Comparison of ENCODE assay signal across 4 cellular contexts in genomic region chr12:120617193-120617592, GRCh38. TPM values are rescaled to one million over a fixed set of nuclear protein-coding genes. Genes with fewer than 3 reads are reported as not detected.
"Had no signal": no experiment of that assay in that cellular context is flagged by ENCODE, and none has a peak within 500 bp of the region (broad histone marks: within the 10 kb centered on the region; RNA-seq: fewer than 3 reads in every experiment).

No MANE protein-coding gene starts in this region.

RNA-seq across cellular contexts. Expression of gene CABP1, which starts 23.2 kb away (rescaled TPM):
- total RNA-seq: dermis microvascular lymphatic vessel endothelial cell, fibroblast of lung, fibroblast of villous mesenchyme, foreskin keratinocyte had no signal
- polyA plus RNA-seq: foreskin keratinocyte had no signal
